In the genomic region with DNA sequence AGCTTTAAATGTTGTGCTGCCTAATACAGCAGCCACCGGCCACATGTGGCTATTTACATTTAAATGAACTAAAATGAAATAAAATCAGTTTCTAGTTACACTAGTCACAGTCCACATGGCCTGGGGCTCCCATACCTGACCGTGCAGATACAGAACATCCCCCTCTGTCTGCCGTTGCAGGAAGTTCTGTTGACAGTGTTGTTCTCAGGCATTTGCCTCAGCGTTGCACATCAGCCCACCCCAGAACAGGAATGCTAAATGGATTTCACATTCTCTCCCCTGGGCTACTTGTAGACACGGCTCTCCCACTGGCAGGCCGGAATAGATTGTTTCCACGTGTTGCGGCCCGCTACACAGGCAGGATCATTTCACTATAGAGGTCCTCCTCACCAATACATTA, we compare ENCODE assay signal across 8 cellular contexts. TPM values are rescaled to one million over a fixed set of nuclear protein-coding genes. Genes with fewer than 3 reads are reported as not detected.
DNase-seq lines count a peak whose midpoint lies in the region; ATAC-seq and TF ChIP-seq lines count a peak whose summit lies in the region.

No MANE protein-coding gene starts in this region.

- peak overlapping the region; percentile 98 to 100 for H3K27ac ChIP-seq in thoracic aorta

- H3K36me3 ChIP-seq in thoracic aorta = peaks cover 84% of the 10 kb centered on the region

- CTCF ChIA-PET in activated naive CD4-positive, alpha-beta T cell treated with anti-CD3 and anti-CD28 coated beads for 36 hours (lab: Charles Lee) = no interaction called here

- ATAC-seq in thoracic aorta (ENCODE audit: insufficient number of reproducible peaks, low FRiP score, low read depth) = no peak
- ATAC-seq in HG02798 (IDR thresholded peaks at IDR 0.05; ENCODE audit: poor library complexity, unreplicated experiment) = no peak

- H3K9me3 Mint-ChIP-seq in activated naive CD4-positive, alpha-beta T cell treated with anti-CD3 and anti-CD28 coated beads for 36 hours = no peaks in the 10 kb centered on the region

- H3K4me3 Mint-ChIP-seq in activated naive CD4-positive, alpha-beta T cell treated with anti-CD3 and anti-CD28 coated beads for 36 hours = no peak overlapping the region

- intact Hi-C loops in activated naive CD4-positive, alpha-beta T cell treated with anti-CD3 and anti-CD28 coated beads for 36 hours (cut with micrococcal nuclease) = loop anchor here (2.0 kb wide), 1 partner anchor 95 kb away; no protein-coding TSS in a partner anchor

- no peak overlapping the region for H3K27ac Mint-ChIP-seq in activated naive CD4-positive, alpha-beta T cell treated with anti-CD3 and anti-CD28 coated beads for 36 hours

- H3K9me3 ChIP-seq in thoracic aorta = no peaks in the 10 kb centered on the region

- peaks cover 5% of the 10 kb centered on the region for H3K27me3 Mint-ChIP-seq in activated naive CD4-positive, alpha-beta T cell treated with anti-CD3 and anti-CD28 coated beads for 36 hours (ENCODE audit: low read depth)

- no peaks in the 10 kb centered on the region for H3K4me1 Mint-ChIP-seq in activated naive CD4-positive, alpha-beta T cell treated with anti-CD3 and anti-CD28 coated beads for 36 hours (ENCODE audit: low read depth)

- DNase-seq in activated naive CD4-positive, alpha-beta T cell treated with anti-CD3 and anti-CD28 coated beads for 36 hours = peak; percentile 10
- DNase-seq in activated naive CD4-positive, alpha-beta T cell treated with Interleukin-2 at 50 U/mL for 16 hours = no peak
- peak; percentile 30 for DNase-seq in NCI-H69 (lab: John Stamatoyannopoulos, UW)
- no peak for DNase-seq in epithelial cell of esophagus (ENCODE audit: low read depth)
- no peak for DNase-seq in thoracic aorta (ENCODE audit: low spot score)
- no peak for DNase-seq in stimulated activated CD4-positive, alpha-beta T cell treated with anti-CD3 and anti-CD28 coated beads, Interleukin-4, amount 100 ng/mL, for 4 hours
- no peak for DNase-seq in NOMO-1 treated with dmso at 0.1 percent for 144 hours (lab: John Stamatoyannopoulos, UW; ENCODE audit: unreplicated experiment)

- no peaks in the 10 kb centered on the region for H3K36me3 Mint-ChIP-seq in activated naive CD4-positive, alpha-beta T cell treated with anti-CD3 and anti-CD28 coated beads for 36 hours (ENCODE audit: low read depth)

- no peaks in the 10 kb centered on the region for H3K27me3 ChIP-seq in thoracic aorta (replicated peaks; ENCODE audit: insufficient read depth)

- H3K4me3 ChIP-seq in epithelial cell of esophagus (ENCODE audit: low read length) (no peak overlapping the region), thoracic aorta (no peak overlapping the region)

- TF ChIP-seq CTCF in epithelial cell of esophagus (IDR thresholded peaks at IDR 0.05; ENCODE audit: insufficient read depth, low read depth, low read length, missing control alignments) (peak; percentile 36), thoracic aorta (IDR thresholded peaks at IDR 0.05) (peak; percentile 23)

- H3K4me1 ChIP-seq in thoracic aorta (ENCODE audit: control insufficient read depth in 1 of 2, low read depth in 2 of 2) = peaks cover 28 to 91% of the 10 kb centered on the region in 2 donors

RNA-seq across cellular contexts. Expression of a gene that starts 26.3 kb away (rescaled TPM):
- total RNA-seq in activated naive CD4-positive, alpha-beta T cell treated with anti-CD3 and anti-CD28 coated beads for 36 hours = under 1 TPM; 0.25 to 0.41 TPM
- 100 to 1,000 TPM; 237 to 253 TPM for total RNA-seq in thoracic aorta

Comparison
In these comparisons a context has a peak if more than half of its experiments do, and no peak if none do; other contexts are left out.
1. DNase-seq: peak in activated naive CD4-positive, alpha-beta T cell treated with anti-CD3 and anti-CD28 coated beads for 36 hours (single experiment) and NCI-H69 (single experiment); none in activated naive CD4-positive, alpha-beta T cell treated with Interleukin-2 at 50 U/mL for 16 hours (single experiment), epithelial cell of esophagus (single experiment), thoracic aorta (single experiment), stimulated activated CD4-positive, alpha-beta T cell treated with anti-CD3 and anti-CD28 coated beads, Interleukin-4, amount 100 ng/mL, for 4 hours (0 of 2) and NOMO-1 treated with dmso at 0.1 percent for 144 hours (single experiment).
2. RNA of a gene that starts 26.3 kb away (total RNA-seq): 237 to 253 TPM in thoracic aorta; 0.25 to 0.41 TPM in activated naive CD4-positive, alpha-beta T cell treated with anti-CD3 and anti-CD28 coated beads for 36 hours; every median in the first group is over 100 times any median in the second.